8 cellular contexts compared by ENCODE assay signal in genomic region chr15:79091204-79091867, GRCh38. TPM values are rescaled to one million over a fixed set of nuclear protein-coding genes. Genes with fewer than 3 reads are reported as not detected.
DNase-seq lines count a peak whose midpoint lies in the region; ATAC-seq and TF ChIP-seq lines count a peak whose summit lies in the region.

No MANE protein-coding gene starts in this region.

- H3K4me1 Mint-ChIP-seq in progenitor cell of endocrine pancreas (ENCODE audit: low read depth): peaks cover 10% of the 10 kb centered on the region

- H3K4me3 Mint-ChIP-seq in progenitor cell of endocrine pancreas (ENCODE audit: low read depth): peak overlapping the region; percentile 70

- WGBS in ectodermal cell, 2 experiments: 2% methylated on average over 52 to 53 of the region's 53 CpGs

- H3K9me3 Mint-ChIP-seq in progenitor cell of endocrine pancreas (ENCODE audit: low read depth): no peaks in the 10 kb centered on the region

- peak overlapping the region; percentile 24 for H3K4me3 ChIP-seq in ectodermal cell (ENCODE audit: insufficient read depth, low read depth, low read length)

- no peak for TF ChIP-seq CTCF in progenitor cell of endocrine pancreas (IDR thresholded peaks at IDR 0.05; ENCODE audit: unreplicated experiment)

- H3K27me3 ChIP-seq in ectodermal cell (ENCODE audit: control insufficient read depth, insufficient read depth, low read length, poor library complexity, severe bottlenecking): peaks cover 96% of the 10 kb centered on the region

- H3K27me3 Mint-ChIP-seq in progenitor cell of endocrine pancreas: peaks cover 89% of the 10 kb centered on the region

- H3K27ac Mint-ChIP-seq in progenitor cell of endocrine pancreas: no peak overlapping the region

- DNase-seq in GM03348 (ENCODE audit: low spot score): peak; percentile 40
- peak; percentile 62 for DNase-seq in NCI-H2227 (lab: John Stamatoyannopoulos, UW; ENCODE audit: unreplicated experiment)
- DNase-seq in progenitor cell of endocrine pancreas (ENCODE audit: low spot score, unreplicated experiment): no peak
- DNase-seq in AML-193 (lab: John Stamatoyannopoulos, UW): no peak
- no peak for DNase-seq in HK-2 (ENCODE audit: unreplicated experiment)

- H3K36me3 Mint-ChIP-seq in progenitor cell of endocrine pancreas (ENCODE audit: insufficient read depth): no peaks in the 10 kb centered on the region

- ATAC-seq in HG03520 (IDR thresholded peaks at IDR 0.05; ENCODE audit: unreplicated experiment) (no peak), HG03280 (IDR thresholded peaks at IDR 0.05; ENCODE audit: unreplicated experiment) (no peak)

- H3K36me3 ChIP-seq in ectodermal cell (ENCODE audit: control insufficient read depth, insufficient read depth, low read length): no peaks in the 10 kb centered on the region

- H3K27ac ChIP-seq in ectodermal cell (ENCODE audit: insufficient read depth, low read depth, low read length, poor library complexity, severe bottlenecking): no peak overlapping the region

- peaks cover 9% of the 10 kb centered on the region for H3K4me1 ChIP-seq in ectodermal cell (ENCODE audit: control insufficient read depth, insufficient read depth, low read length)

- H3K9me3 ChIP-seq in ectodermal cell (ENCODE audit: control insufficient read depth, low read length): no peaks in the 10 kb centered on the region

RNA-seq across cellular contexts. Expression of gene RASGRF1, which starts 0.8 kb away (rescaled TPM):
- 0.24 TPM for polyA plus RNA-seq in ectodermal cell (2013, experiment 1 of 4)
- polyA plus RNA-seq in ectodermal cell (2013, experiment 2 of 4): 0.05 TPM
- polyA plus RNA-seq in ectodermal cell (2013, experiment 3 of 4): 0.16 TPM
- 0.28 TPM for polyA plus RNA-seq in ectodermal cell (2013, experiment 4 of 4)
- total RNA-seq in progenitor cell of endocrine pancreas: 0.16 and 0.17 TPM in 2 replicates

Comparison
In these comparisons a context has a peak if more than half of its experiments do, and no peak if none do; other contexts are left out.
1. DNase-seq: peak in GM03348 (single experiment) and NCI-H2227 (single experiment); none in progenitor cell of endocrine pancreas (single experiment), AML-193 (0 of 2) and HK-2 (single experiment).